1 cellular context compared by ENCODE assay signal in the genomic region with DNA sequence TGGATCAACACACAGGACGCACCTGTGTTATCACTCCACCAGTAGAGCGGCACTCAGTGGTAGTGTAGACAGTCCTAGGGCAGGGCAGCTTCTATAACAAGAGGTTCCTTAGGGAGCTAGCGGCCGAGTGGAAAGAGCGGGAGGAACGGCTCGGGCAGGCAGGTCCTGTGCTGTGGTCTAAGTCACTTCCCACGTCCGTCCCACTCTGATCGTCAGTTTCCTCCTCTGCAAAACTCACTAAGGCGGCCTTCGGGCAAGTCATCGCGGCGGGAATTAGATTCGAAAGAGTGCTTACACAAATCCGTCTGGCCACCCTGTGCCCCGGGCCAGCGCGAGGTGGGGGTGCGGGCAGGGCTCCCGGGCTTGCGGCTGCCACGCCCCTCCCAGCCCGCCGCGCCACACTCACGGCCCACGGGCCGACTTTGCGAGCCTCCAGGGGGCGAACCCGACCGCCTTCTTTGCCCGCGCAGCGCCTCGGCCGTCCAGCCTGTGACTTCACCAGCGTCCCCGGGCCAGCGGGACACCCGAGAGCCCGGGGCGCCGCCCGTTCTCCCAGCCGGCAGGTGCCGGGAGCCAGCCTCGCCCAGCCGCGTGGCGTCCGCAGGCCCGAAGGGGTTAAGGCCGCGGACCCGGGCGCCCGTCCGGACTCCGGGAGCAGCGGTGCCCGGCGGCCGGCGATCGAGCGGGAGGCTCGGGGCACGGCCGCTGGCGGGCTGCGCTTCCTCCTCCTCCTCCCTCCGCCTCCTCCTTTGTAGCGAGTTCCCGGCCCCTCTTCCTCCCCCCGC.
TF ChIP-seq lines count a peak whose summit lies in the region.

No MANE protein-coding gene starts in this region.

TF ChIP-seq in HEK293, 187 proteins besides CTCF, POLR2A, EP300 and RAD21 (continued from another document and continues in another):
- TF ChIP-seq, protein P1, sequence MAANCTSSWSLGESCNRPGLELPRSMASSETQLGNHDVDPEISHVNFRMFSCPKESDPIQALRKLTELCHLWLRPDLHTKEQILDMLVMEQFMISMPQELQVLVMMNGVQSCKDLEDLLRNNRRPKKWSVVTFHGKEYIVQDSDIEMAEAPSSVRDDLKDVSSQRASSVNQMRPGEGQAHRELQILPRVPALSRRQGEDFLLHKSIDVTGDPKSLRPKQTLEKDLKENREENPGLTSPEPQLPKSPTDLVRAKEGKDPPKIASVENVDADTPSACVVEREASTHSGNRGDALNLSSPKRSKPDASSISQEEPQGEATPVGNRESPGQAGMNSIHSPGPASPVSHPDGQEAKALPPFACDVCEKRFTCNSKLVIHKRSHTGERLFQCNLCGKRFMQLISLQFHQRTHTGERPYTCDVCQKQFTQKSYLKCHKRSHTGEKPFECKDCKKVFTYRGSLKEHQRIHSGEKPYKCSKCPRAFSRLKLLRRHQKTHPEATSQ (tag by site-specific recombination; IDR thresholded peaks at IDR 0.05), result peak; percentile 41; the same call in 1 of the 2 replicates
- TF ChIP-seq ZNF324 (tag by site-specific recombination; IDR thresholded peaks at IDR 0.05) (0 out of 2 replicates have a peak, but pooled peaks have one; percentile 42), ZNF473 (tag by site-specific recombination; IDR thresholded peaks at IDR 0.05) (no peak), GFI1B (tag by site-specific recombination; IDR thresholded peaks at IDR 0.05) (no peak), KLF7 (tag by site-specific recombination; IDR thresholded peaks at IDR 0.05; ENCODE audit: borderline replicate concordance) (0 out of 2 replicates have a peak, but pooled peaks have one; percentile 31), ZNF48 (tag by site-specific recombination; IDR thresholded peaks at IDR 0.05) (no peak), ZNF677 (tag by site-specific recombination; IDR thresholded peaks at IDR 0.05) (no peak), ZNF239 (tag by site-specific recombination; IDR thresholded peaks at IDR 0.05) (no peak), ZNF521 (tag by site-specific recombination; IDR thresholded peaks at IDR 0.05) (no peak), GLIS1 (tag by site-specific recombination; IDR thresholded peaks at IDR 0.05) (peak; percentile 76), ZFP3 (tag by site-specific recombination; IDR thresholded peaks at IDR 0.05; ENCODE audit: low read depth) (no peak), ZXDB (tag by site-specific recombination; IDR thresholded peaks at IDR 0.05) (peak; percentile 56; the same call in 1 of the 2 replicates), ZEB2 (tag by site-specific recombination; IDR thresholded peaks at IDR 0.05) (peak; percentile 46; the same call in 1 of the 2 replicates), GLI4 (tag by site-specific recombination; IDR thresholded peaks at IDR 0.05) (no peak), ZNF311 (tag by site-specific recombination; IDR thresholded peaks at IDR 0.05; ENCODE audit: borderline replicate concordance) (no peak), ZNF514 (tag by site-specific recombination; IDR thresholded peaks at IDR 0.05) (no peak), ZNF624 (tag by site-specific recombination; IDR thresholded peaks at IDR 0.05) (no peak), ZBTB21 (tag by site-specific recombination; IDR thresholded peaks at IDR 0.05) (no peak), SCRT1 (tag by site-specific recombination; IDR thresholded peaks at IDR 0.05; ENCODE audit: borderline replicate concordance) (no peak), ZNF112 (tag by site-specific recombination; IDR thresholded peaks at IDR 0.05) (no peak), ZNF701 (tag by site-specific recombination; IDR thresholded peaks at IDR 0.05) (no peak), ZNF169 (tag by site-specific recombination; IDR thresholded peaks at IDR 0.05) (no peak), ZNF341 (tag by site-specific recombination; IDR thresholded peaks at IDR 0.05; ENCODE audit: low read depth) (peak; percentile 28; the same call in 1 of the 2 replicates), SP3 (tag by site-specific recombination; IDR thresholded peaks at IDR 0.05) (peak; percentile 20; the same call in 1 of the 2 replicates), KLF9 (tag by site-specific recombination; IDR thresholded peaks at IDR 0.05; ENCODE audit: low read depth) (peak; percentile 88), ZNF792 (tag by site-specific recombination; IDR thresholded peaks at IDR 0.05) (no peak), ZBTB17 (tag by site-specific recombination; IDR thresholded peaks at IDR 0.05) (peak; percentile 30; the same call in 1 of the 2 replicates), ZBTB48 (tag by site-specific recombination; IDR thresholded peaks at IDR 0.05) (peak; percentile 84; the same call in 1 of the 2 replicates), ZNF19 (tag by site-specific recombination; IDR thresholded peaks at IDR 0.05; ENCODE audit: low read depth) (no peak), ZNF37A (tag by site-specific recombination; IDR thresholded peaks at IDR 0.05) (no peak), ZIC2 (tag by site-specific recombination; IDR thresholded peaks at IDR 0.05) (peak; percentile 67; the same call in 1 of the 2 replicates), ZFP69B (tag by site-specific recombination; IDR thresholded peaks at IDR 0.05) (no peak), ZNF10 (tag by site-specific recombination; IDR thresholded peaks at IDR 0.05) (peak; percentile 33; the same call in 1 of the 2 replicates), SCRT2 (tag by site-specific recombination; IDR thresholded peaks at IDR 0.05) (0 out of 2 replicates have a peak, but pooled peaks have one; percentile 12), ZNF248 (tag by site-specific recombination; IDR thresholded peaks at IDR 0.05) (no peak), ZNF837 (tag by site-specific recombination; IDR thresholded peaks at IDR 0.05) (no peak), ZNF433 (tag by site-specific recombination; IDR thresholded peaks at IDR 0.05; ENCODE audit: low read depth) (no peak), MYNN (tag by site-specific recombination; IDR thresholded peaks at IDR 0.05; ENCODE audit: borderline replicate concordance) (0 out of 2 replicates have a peak, but pooled peaks have one; percentile 48)
- TF ChIP-seq, protein P2, sequence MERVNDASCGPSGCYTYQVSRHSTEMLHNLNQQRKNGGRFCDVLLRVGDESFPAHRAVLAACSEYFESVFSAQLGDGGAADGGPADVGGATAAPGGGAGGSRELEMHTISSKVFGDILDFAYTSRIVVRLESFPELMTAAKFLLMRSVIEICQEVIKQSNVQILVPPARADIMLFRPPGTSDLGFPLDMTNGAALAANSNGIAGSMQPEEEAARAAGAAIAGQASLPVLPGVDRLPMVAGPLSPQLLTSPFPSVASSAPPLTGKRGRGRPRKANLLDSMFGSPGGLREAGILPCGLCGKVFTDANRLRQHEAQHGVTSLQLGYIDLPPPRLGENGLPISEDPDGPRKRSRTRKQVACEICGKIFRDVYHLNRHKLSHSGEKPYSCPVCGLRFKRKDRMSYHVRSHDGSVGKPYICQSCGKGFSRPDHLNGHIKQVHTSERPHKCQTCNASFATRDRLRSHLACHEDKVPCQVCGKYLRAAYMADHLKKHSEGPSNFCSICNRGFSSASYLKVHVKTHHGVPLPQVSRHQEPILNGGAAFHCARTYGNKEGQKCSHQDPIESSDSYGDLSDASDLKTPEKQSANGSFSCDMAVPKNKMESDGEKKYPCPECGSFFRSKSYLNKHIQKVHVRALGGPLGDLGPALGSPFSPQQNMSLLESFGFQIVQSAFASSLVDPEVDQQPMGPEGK (tag by site-specific recombination; IDR thresholded peaks at IDR 0.05), result peak; percentile 42
- TF ChIP-seq, protein P3, sequence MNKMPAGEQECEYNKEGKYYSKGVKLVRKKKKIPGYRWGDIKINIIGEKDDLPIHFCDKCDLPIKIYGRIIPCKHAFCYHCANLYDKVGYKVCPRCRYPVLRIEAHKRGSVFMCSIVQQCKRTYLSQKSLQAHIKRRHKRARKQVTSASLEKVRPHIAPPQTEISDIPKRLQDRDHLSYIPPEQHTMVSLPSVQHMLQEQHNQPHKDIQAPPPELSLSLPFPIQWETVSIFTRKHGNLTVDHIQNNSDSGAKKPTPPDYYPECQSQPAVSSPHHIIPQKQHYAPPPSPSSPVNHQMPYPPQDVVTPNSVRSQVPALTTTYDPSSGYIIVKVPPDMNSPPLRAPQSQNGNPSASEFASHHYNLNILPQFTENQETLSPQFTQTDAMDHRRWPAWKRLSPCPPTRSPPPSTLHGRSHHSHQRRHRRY (tag by site-specific recombination; IDR thresholded peaks at IDR 0.05), result no peak
- TF ChIP-seq, protein P4, sequence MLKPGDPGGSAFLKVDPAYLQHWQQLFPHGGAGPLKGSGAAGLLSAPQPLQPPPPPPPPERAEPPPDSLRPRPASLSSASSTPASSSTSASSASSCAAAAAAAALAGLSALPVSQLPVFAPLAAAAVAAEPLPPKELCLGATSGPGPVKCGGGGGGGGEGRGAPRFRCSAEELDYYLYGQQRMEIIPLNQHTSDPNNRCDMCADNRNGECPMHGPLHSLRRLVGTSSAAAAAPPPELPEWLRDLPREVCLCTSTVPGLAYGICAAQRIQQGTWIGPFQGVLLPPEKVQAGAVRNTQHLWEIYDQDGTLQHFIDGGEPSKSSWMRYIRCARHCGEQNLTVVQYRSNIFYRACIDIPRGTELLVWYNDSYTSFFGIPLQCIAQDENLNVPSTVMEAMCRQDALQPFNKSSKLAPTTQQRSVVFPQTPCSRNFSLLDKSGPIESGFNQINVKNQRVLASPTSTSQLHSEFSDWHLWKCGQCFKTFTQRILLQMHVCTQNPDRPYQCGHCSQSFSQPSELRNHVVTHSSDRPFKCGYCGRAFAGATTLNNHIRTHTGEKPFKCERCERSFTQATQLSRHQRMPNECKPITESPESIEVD (tag by site-specific recombination; IDR thresholded peaks at IDR 0.05), result no peak
- TF ChIP-seq, protein P5, sequence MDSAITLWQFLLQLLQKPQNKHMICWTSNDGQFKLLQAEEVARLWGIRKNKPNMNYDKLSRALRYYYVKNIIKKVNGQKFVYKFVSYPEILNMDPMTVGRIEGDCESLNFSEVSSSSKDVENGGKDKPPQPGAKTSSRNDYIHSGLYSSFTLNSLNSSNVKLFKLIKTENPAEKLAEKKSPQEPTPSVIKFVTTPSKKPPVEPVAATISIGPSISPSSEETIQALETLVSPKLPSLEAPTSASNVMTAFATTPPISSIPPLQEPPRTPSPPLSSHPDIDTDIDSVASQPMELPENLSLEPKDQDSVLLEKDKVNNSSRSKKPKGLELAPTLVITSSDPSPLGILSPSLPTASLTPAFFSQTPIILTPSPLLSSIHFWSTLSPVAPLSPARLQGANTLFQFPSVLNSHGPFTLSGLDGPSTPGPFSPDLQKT (IDR thresholded peaks at IDR 0.05; ENCODE audit: borderline replicate concordance, low read depth, low read length), result no peak
- TF ChIP-seq, protein P6, sequence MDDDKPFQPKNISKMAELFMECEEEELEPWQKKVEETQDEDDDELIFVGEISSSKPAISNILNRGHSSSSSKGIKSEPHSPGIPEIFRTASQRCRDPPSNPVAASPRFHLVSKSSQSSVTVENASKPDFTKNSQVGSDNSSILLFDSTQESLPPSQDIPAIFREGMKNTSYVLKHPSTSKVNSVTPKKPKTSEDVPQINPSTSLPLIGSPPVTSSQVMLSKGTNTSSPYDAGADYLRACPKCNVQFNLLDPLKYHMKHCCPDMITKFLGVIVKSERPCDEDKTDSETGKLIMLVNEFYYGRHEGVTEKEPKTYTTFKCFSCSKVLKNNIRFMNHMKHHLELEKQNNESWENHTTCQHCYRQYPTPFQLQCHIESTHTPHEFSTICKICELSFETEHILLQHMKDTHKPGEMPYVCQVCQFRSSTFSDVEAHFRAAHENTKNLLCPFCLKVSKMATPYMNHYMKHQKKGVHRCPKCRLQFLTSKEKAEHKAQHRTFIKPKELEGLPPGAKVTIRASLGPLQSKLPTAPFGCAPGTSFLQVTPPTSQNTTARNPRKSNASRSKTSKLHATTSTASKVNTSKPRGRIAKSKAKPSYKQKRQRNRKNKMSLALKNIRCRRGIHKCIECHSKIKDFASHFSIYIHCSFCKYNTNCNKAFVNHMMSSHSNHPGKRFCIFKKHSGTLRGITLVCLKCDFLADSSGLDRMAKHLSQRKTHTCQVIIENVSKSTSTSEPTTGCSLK (tag by site-specific recombination; IDR thresholded peaks at IDR 0.05), result no peak
- TF ChIP-seq, protein P7, sequence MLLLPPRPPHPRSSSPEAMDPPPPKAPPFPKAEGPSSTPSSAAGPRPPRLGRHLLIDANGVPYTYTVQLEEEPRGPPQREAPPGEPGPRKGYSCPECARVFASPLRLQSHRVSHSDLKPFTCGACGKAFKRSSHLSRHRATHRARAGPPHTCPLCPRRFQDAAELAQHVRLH (tag by site-specific recombination; IDR thresholded peaks at IDR 0.05), result no peak
- TF ChIP-seq, protein P8, sequence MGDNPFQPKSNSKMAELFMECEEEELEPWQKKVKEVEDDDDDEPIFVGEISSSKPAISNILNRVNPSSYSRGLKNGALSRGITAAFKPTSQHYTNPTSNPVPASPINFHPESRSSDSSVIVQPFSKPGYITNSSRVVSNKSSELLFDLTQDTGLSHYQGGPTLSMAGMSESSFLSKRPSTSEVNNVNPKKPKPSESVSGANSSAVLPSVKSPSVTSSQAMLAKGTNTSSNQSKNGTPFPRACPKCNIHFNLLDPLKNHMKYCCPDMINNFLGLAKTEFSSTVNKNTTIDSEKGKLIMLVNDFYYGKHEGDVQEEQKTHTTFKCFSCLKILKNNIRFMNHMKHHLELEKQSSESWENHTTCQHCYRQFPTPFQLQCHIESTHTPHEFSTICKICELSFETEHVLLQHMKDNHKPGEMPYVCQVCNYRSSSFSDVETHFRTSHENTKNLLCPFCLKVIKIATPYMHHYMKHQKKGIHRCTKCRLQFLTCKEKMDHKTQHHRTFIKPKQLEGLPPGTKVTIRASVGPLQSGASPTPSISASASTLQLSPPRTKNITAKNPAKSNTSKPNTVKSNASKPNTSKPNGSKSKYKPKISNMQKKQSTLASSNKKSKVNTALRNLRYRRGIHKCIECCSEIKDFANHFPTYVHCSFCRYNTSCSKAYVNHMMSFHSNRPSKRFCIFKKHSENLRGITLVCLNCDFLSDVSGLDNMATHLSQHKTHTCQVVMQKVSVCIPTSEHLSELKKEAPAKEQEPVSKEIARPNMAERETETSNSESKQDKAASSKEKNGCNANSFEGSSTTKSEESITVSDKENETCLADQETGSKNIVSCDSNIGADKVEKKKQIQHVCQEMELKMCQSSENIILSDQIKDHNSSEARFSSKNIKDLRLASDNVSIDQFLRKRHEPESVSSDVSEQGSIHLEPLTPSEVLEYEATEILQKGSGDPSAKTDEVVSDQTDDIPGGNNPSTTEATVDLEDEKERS (tag by site-specific recombination; IDR thresholded peaks at IDR 0.05), result no peak
- TF ChIP-seq, protein P9, sequence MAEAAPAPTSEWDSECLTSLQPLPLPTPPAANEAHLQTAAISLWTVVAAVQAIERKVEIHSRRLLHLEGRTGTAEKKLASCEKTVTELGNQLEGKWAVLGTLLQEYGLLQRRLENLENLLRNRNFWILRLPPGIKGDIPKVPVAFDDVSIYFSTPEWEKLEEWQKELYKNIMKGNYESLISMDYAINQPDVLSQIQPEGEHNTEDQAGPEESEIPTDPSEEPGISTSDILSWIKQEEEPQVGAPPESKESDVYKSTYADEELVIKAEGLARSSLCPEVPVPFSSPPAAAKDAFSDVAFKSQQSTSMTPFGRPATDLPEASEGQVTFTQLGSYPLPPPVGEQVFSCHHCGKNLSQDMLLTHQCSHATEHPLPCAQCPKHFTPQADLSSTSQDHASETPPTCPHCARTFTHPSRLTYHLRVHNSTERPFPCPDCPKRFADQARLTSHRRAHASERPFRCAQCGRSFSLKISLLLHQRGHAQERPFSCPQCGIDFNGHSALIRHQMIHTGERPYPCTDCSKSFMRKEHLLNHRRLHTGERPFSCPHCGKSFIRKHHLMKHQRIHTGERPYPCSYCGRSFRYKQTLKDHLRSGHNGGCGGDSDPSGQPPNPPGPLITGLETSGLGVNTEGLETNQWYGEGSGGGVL (tag by site-specific recombination; IDR thresholded peaks at IDR 0.05), result peak; percentile 77; the same call in 1 of the 2 replicates
